In the genomic region with DNA sequence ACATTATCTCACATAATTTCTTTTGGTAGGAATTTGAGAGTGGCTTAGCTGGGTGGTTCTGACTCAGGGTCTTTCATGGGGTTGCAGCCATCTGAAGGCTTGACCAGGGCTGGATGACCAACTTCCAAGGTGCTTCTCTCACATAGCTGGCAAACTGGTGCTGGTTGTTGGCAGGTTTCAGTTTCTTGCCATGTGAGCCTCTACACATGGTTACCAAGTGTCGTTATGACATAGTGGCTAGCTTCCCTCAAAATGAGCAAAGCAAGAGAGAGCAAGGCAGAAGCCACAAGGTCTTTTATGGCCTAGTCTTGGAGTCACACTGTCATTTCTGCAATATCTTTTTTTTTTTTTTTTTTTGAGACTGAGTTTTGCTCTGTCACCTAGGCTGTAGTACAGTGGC, we compare ENCODE assay signal across 22 cellular contexts.
"Had no signal": no experiment of that assay in that cellular context is flagged by ENCODE, and none has a peak within 500 bp of the region (broad histone marks: within the 10 kb centered on the region; RNA-seq: fewer than 3 reads in every experiment).

No MANE protein-coding gene starts in this region.

- H3K27ac Mint-ChIP-seq: activated CD4-positive, alpha-beta T cell treated with anti-CD3 and anti-CD28 coated beads, Interleukin-2, amount 10 ng/mL, durations not matched to agents 7 days and 5 days; activated CD8-positive, alpha-beta T cell treated with anti-CD3 and anti-CD28 coated beads, Interleukin-2, amount 10 ng/mL, durations not matched to agents 7 days and 5 days; activated naive CD8-positive, alpha-beta T cell; activated T-helper 2 cell treated with anti-CD3 and anti-CD28 coated beads, Interferon-gamma antibody, Interleukin-2, Interleukin-4, amounts not matched to agents 10 μg/mL and 5 μg/mL and 100 μg/mL, durations not matched to agents 14 hours and 24 hours and 36 hours; memory B cell; natural killer cell treated with Interleukin-12 subunit alpha and Interleukin-12 subunit beta and Interleukin-15 and Interleukin-18, amount 100 ng/mL, for 72 hours; progenitor cell of endocrine pancreas had no signal

- H3K9me3 Mint-ChIP-seq: activated CD4-positive, alpha-beta T cell treated with anti-CD3 and anti-CD28 coated beads, Interleukin-2, amount 10 ng/mL, durations not matched to agents 7 days and 5 days; activated T-helper 2 cell treated with anti-CD3 and anti-CD28 coated beads, Interferon-gamma antibody, Interleukin-2, Interleukin-4, amounts not matched to agents 10 μg/mL and 5 μg/mL and 100 μg/mL, durations not matched to agents 14 hours and 24 hours and 36 hours; memory B cell; natural killer cell treated with Interleukin-12 subunit alpha and Interleukin-12 subunit beta and Interleukin-15 and Interleukin-18, amount 100 ng/mL, for 72 hours had no signal

- H3K27ac ChIP-seq: epithelial cell of prostate, heart left ventricle, right atrium auricular region, testis, uterus, WERI-Rb-1 had no signal

- ATAC-seq: activated CD8-positive, alpha-beta T cell treated with anti-CD3 and anti-CD28 coated beads, Interleukin-2, amount 10 ng/mL, durations not matched to agents 7 days and 5 days; heart left ventricle; left cardiac atrium had no signal

- H3K27me3 Mint-ChIP-seq: activated CD4-positive, alpha-beta T cell treated with anti-CD3 and anti-CD28 coated beads, Interleukin-2, amount 10 ng/mL, durations not matched to agents 7 days and 5 days; activated naive CD8-positive, alpha-beta T cell; memory B cell; natural killer cell treated with Interleukin-12 subunit alpha and Interleukin-12 subunit beta and Interleukin-15 and Interleukin-18, amount 100 ng/mL, for 72 hours; progenitor cell of endocrine pancreas had no signal

- H3K4me3 Mint-ChIP-seq: activated CD4-positive, alpha-beta T cell treated with anti-CD3 and anti-CD28 coated beads, Interleukin-2, amount 10 ng/mL, durations not matched to agents 7 days and 5 days; activated CD8-positive, alpha-beta T cell treated with anti-CD3 and anti-CD28 coated beads, Interleukin-2, amount 10 ng/mL, durations not matched to agents 7 days and 5 days; activated naive CD8-positive, alpha-beta T cell; memory B cell; natural killer cell treated with Interleukin-12 subunit alpha and Interleukin-12 subunit beta and Interleukin-15 and Interleukin-18, amount 100 ng/mL, for 72 hours had no signal

- H3K4me3 ChIP-seq: heart left ventricle, right atrium auricular region, testis, uterus had no signal

- H3K27me3 ChIP-seq: heart left ventricle, right atrium auricular region, testis, uterus had no signal

- DNase-seq: activated CD4-positive, alpha-beta T cell treated with anti-CD3 and anti-CD28 coated beads, Interleukin-2, amount 10 ng/mL, durations not matched to agents 7 days and 5 days; activated CD4-positive, CD25-positive, alpha-beta regulatory T cell treated with anti-CD3 and anti-CD28 coated beads, Interleukin-2, amount 50 U/mL, for 72 hours; activated CD8-positive, alpha-beta T cell treated with anti-CD3 and anti-CD28 coated beads, Interleukin-2, amount 10 ng/mL, durations not matched to agents 7 days and 5 days; activated naive CD4-positive, alpha-beta T cell; amniotic stem cell; cerebellar nuclear complex; cortex of kidney; heart left ventricle; islet precursor cell; left cardiac atrium; stimulated activated CD4-positive, alpha-beta T cell treated with anti-CD3 and anti-CD28 coated beads, Interleukin-12 subunit alpha, Interleukin-12 subunit beta, amount 100 ng/mL, for 4 hours; testis; trophoblast cell; uterus; WERI-Rb-1 had no signal
